ENCODE assay signal across 2 cellular contexts in genomic region chr20:22491188-22491500, GRCh38.
TF ChIP-seq lines count a peak whose summit lies in the region.

No MANE protein-coding gene starts in this region.

TF ChIP-seq in HepG2, 621 proteins besides CTCF, POLR2A, EP300 and RAD21 (continues in another document):
- 0 out of 2 replicates have a peak, but pooled peaks have one; percentile 11 for TF ChIP-seq ZNF598 (CRISPR knock-in tag; IDR thresholded peaks at IDR 0.05; ENCODE audit: borderline replicate concordance)
- peak; percentile 6; the same call in 1 of the 2 replicates for TF ChIP-seq NFE2L1 (CRISPR knock-in tag; IDR thresholded peaks at IDR 0.05; ENCODE audit: borderline replicate concordance)
- no peak for TF ChIP-seq NCOA1 (CRISPR knock-in tag; IDR thresholded peaks at IDR 0.05)
- TF ChIP-seq MTERF4 (CRISPR knock-in tag; IDR thresholded peaks at IDR 0.05) = no peak
- TF ChIP-seq ZBTB7A (CRISPR knock-in tag; IDR thresholded peaks at IDR 0.05) = no peak
- TF ChIP-seq, protein P1, sequence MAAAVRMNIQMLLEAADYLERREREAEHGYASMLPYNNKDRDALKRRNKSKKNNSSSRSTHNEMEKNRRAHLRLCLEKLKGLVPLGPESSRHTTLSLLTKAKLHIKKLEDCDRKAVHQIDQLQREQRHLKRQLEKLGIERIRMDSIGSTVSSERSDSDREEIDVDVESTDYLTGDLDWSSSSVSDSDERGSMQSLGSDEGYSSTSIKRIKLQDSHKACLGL (CRISPR knock-in tag; IDR thresholded peaks at IDR 0.05) = peak; percentile 11; the same call in 1 of the 2 replicates
- peak; percentile 90 for TF ChIP-seq HNRNPL (IDR thresholded peaks at IDR 0.05; ENCODE audit: low read depth, low read length)
- TF ChIP-seq ARNTL (CRISPR knock-in tag; IDR thresholded peaks at IDR 0.05) = no peak
- TF ChIP-seq, protein P2, sequence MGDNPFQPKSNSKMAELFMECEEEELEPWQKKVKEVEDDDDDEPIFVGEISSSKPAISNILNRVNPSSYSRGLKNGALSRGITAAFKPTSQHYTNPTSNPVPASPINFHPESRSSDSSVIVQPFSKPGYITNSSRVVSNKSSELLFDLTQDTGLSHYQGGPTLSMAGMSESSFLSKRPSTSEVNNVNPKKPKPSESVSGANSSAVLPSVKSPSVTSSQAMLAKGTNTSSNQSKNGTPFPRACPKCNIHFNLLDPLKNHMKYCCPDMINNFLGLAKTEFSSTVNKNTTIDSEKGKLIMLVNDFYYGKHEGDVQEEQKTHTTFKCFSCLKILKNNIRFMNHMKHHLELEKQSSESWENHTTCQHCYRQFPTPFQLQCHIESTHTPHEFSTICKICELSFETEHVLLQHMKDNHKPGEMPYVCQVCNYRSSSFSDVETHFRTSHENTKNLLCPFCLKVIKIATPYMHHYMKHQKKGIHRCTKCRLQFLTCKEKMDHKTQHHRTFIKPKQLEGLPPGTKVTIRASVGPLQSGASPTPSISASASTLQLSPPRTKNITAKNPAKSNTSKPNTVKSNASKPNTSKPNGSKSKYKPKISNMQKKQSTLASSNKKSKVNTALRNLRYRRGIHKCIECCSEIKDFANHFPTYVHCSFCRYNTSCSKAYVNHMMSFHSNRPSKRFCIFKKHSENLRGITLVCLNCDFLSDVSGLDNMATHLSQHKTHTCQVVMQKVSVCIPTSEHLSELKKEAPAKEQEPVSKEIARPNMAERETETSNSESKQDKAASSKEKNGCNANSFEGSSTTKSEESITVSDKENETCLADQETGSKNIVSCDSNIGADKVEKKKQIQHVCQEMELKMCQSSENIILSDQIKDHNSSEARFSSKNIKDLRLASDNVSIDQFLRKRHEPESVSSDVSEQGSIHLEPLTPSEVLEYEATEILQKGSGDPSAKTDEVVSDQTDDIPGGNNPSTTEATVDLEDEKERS (CRISPR knock-in tag; IDR thresholded peaks at IDR 0.05) = peak; percentile 6; the same call in 1 of the 2 replicates
- no peak for TF ChIP-seq ZFP82 (CRISPR knock-in tag; IDR thresholded peaks at IDR 0.05; ENCODE audit: borderline replicate concordance)
- peak; percentile 24; the same call in 1 of the 2 replicates for TF ChIP-seq ZBTB37 (CRISPR knock-in tag; IDR thresholded peaks at IDR 0.05)
- peak; percentile 8 for TF ChIP-seq JUND (CRISPR knock-in tag; IDR thresholded peaks at IDR 0.05)
- peak; percentile 59; the same call in 1 of the 2 replicates for TF ChIP-seq ZNF709 (CRISPR knock-in tag; IDR thresholded peaks at IDR 0.05)
- TF ChIP-seq, protein P3, sequence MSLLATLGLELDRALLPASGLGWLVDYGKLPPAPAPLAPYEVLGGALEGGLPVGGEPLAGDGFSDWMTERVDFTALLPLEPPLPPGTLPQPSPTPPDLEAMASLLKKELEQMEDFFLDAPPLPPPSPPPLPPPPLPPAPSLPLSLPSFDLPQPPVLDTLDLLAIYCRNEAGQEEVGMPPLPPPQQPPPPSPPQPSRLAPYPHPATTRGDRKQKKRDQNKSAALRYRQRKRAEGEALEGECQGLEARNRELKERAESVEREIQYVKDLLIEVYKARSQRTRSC (CRISPR knock-in tag; IDR thresholded peaks at IDR 0.05; ENCODE audit: low read depth) = no peak
- no peak for TF ChIP-seq RAD51 (IDR thresholded peaks at IDR 0.05; ENCODE audit: borderline replicate concordance)
- peak; percentile 33 for TF ChIP-seq CBX1 (IDR thresholded peaks at IDR 0.05; ENCODE audit: low read depth)
- peak; percentile 44 for TF ChIP-seq RBM39 (IDR thresholded peaks at IDR 0.05; ENCODE audit: low read depth, low read length, poor library complexity, severe bottlenecking)
- TF ChIP-seq ATM (IDR thresholded peaks at IDR 0.05; ENCODE audit: borderline replicate concordance) = no peak
- TF ChIP-seq HIVEP1 (CRISPR knock-in tag; IDR thresholded peaks at IDR 0.05) = no peak
- TF ChIP-seq TMF1 (CRISPR knock-in tag; IDR thresholded peaks at IDR 0.05; ENCODE audit: low read depth) = no peak
- TF ChIP-seq, protein P4, sequence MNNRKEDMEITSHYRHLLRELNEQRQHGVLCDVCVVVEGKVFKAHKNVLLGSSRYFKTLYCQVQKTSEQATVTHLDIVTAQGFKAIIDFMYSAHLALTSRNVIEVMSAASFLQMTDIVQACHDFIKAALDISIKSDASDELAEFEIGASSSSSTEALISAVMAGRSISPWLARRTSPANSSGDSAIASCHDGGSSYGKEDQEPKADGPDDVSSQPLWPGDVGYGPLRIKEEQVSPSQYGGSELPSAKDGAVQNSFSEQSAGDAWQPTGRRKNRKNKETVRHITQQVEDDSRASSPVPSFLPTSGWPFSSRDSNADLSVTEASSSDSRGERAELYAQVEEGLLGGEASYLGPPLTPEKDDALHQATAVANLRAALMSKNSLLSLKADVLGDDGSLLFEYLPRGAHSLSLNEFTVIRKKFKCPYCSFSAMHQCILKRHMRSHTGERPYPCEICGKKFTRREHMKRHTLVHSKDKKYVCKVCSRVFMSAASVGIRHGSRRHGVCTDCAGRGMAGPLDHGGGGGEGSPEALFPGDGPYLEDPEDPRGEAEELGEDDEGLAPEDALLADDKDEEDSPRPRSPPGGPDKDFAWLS (CRISPR knock-in tag; IDR thresholded peaks at IDR 0.05; ENCODE audit: borderline replicate concordance) = no peak
- peak; percentile 5; the same call in 1 of the 2 replicates for TF ChIP-seq ZNF569 (CRISPR knock-in tag; IDR thresholded peaks at IDR 0.05; ENCODE audit: borderline replicate concordance)
- TF ChIP-seq ZNF558 (CRISPR knock-in tag; IDR thresholded peaks at IDR 0.05; ENCODE audit: borderline replicate concordance) = 0 out of 2 replicates have a peak, but pooled peaks have one; percentile 9

TF ChIP-seq in SK-N-SH treated with all-trans-retinoic acid at 6 μM for 48 hours, 23 proteins besides CTCF, POLR2A, EP300 and RAD21:
- TF ChIP-seq OSR1 (CRISPR knock-in tag; IDR thresholded peaks at IDR 0.05) (no peak), ZC3H10 (CRISPR knock-in tag; IDR thresholded peaks at IDR 0.05) (no peak), SNAI2 (CRISPR knock-in tag; IDR thresholded peaks at IDR 0.05) (no peak), ARNTL (CRISPR knock-in tag; IDR thresholded peaks at IDR 0.05; ENCODE audit: borderline replicate concordance, low read depth) (no peak), CREB5 (CRISPR knock-in tag; IDR thresholded peaks at IDR 0.05; ENCODE audit: low read depth) (no peak), POU6F1 (CRISPR knock-in tag; IDR thresholded peaks at IDR 0.05; ENCODE audit: borderline replicate concordance, low read depth) (no peak), BACH2 (CRISPR knock-in tag; IDR thresholded peaks at IDR 0.05; ENCODE audit: borderline replicate concordance) (no peak), ZFP3 (CRISPR knock-in tag; IDR thresholded peaks at IDR 0.05) (no peak), CSDC2 (CRISPR knock-in tag; IDR thresholded peaks at IDR 0.05) (no peak), GLIS3 (CRISPR knock-in tag; IDR thresholded peaks at IDR 0.05) (no peak), PATZ1 (CRISPR knock-in tag; IDR thresholded peaks at IDR 0.05; ENCODE audit: borderline replicate concordance) (no peak), TCF4 (CRISPR knock-in tag; IDR thresholded peaks at IDR 0.05; ENCODE audit: borderline replicate concordance) (no peak), TOX (CRISPR knock-in tag; IDR thresholded peaks at IDR 0.05; ENCODE audit: borderline replicate concordance) (no peak), ISL1 (CRISPR knock-in tag; IDR thresholded peaks at IDR 0.05) (no peak), ZFP30 (CRISPR knock-in tag; IDR thresholded peaks at IDR 0.05) (no peak), PPARA (CRISPR knock-in tag; IDR thresholded peaks at IDR 0.05; ENCODE audit: borderline replicate concordance) (no peak), ZNF565 (CRISPR knock-in tag; conservative IDR thresholded peaks at IDR 0.05; ENCODE audit: low read depth) (no peak)
- TF ChIP-seq, protein P5, sequence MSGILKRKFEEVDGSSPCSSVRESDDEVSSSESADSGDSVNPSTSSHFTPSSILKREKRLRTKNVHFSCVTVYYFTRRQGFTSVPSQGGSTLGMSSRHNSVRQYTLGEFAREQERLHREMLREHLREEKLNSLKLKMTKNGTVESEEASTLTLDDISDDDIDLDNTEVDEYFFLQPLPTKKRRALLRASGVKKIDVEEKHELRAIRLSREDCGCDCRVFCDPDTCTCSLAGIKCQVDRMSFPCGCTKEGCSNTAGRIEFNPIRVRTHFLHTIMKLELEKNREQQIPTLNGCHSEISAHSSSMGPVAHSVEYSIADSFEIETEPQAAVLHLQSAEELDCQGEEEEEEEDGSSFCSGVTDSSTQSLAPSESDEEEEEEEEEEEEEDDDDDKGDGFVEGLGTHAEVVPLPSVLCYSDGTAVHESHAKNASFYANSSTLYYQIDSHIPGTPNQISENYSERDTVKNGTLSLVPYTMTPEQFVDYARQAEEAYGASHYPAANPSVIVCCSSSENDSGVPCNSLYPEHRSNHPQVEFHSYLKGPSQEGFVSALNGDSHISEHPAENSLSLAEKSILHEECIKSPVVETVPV (CRISPR knock-in tag; IDR thresholded peaks at IDR 0.05) = no peak
- TF ChIP-seq, protein P6, sequence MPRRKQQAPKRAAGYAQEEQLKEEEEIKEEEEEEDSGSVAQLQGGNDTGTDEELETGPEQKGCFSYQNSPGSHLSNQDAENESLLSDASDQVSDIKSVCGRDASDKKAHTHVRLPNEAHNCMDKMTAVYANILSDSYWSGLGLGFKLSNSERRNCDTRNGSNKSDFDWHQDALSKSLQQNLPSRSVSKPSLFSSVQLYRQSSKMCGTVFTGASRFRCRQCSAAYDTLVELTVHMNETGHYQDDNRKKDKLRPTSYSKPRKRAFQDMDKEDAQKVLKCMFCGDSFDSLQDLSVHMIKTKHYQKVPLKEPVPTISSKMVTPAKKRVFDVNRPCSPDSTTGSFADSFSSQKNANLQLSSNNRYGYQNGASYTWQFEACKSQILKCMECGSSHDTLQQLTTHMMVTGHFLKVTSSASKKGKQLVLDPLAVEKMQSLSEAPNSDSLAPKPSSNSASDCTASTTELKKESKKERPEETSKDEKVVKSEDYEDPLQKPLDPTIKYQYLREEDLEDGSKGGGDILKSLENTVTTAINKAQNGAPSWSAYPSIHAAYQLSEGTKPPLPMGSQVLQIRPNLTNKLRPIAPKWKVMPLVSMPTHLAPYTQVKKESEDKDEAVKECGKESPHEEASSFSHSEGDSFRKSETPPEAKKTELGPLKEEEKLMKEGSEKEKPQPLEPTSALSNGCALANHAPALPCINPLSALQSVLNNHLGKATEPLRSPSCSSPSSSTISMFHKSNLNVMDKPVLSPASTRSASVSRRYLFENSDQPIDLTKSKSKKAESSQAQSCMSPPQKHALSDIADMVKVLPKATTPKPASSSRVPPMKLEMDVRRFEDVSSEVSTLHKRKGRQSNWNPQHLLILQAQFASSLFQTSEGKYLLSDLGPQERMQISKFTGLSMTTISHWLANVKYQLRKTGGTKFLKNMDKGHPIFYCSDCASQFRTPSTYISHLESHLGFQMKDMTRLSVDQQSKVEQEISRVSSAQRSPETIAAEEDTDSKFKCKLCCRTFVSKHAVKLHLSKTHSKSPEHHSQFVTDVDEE (CRISPR knock-in tag; IDR thresholded peaks at IDR 0.05) = no peak
